Comparison of ENCODE assay signal across 22 cellular contexts in the genomic region with DNA sequence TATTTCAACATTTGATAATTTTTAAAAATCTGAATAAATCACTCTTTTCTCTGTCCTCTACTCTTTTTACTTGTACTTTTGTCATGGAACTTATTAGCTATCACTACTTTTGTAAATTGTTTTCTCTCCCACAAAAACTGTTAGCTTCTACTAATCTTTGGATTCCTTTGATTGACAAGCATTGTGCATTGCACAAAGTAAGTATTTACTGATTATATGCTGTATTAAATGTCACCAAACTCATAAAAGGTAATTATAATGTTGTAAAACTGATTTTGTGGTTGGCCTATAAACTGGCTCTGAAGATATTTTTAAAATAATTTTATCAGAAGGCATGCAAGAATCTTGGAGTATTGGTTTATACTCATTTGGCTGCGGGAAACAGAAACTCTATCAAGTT. TPM values are rescaled to one million over a fixed set of nuclear protein-coding genes. Genes with fewer than 3 reads are reported as not detected.
DNase-seq lines count a peak whose midpoint lies in the region; TF ChIP-seq lines count a peak whose summit lies in the region.
"Had no signal": no experiment of that assay in that cellular context is flagged by ENCODE, and none has a peak within 500 bp of the region (broad histone marks: within the 10 kb centered on the region; RNA-seq: fewer than 3 reads in every experiment).

No MANE protein-coding gene starts in this region.

- no peak overlapping the region for H4K8ac ChIP-seq in trophoblast cell (ENCODE audit: low read depth, low read length)

- no CpG with 5 or more reads among the region's 1 CpG for WGBS in HUES64
- no CpG with 5 or more reads among the region's 1 CpG for WGBS in trophoblast cell (ENCODE audit: extremely low coverage, insufficient coverage, insufficient read length)

- no peak overlapping the region for H2BK5ac ChIP-seq in trophoblast cell (ENCODE audit: low read depth, low read length, poor library complexity)

- H3K9me2 ChIP-seq in MM.1S (replicated peaks; ENCODE audit: insufficient read depth, low read length), result no peaks in the 10 kb centered on the region

- H3K79me1 ChIP-seq in trophoblast cell (ENCODE audit: low read length), result peaks cover 2% of the 10 kb centered on the region

- no peak overlapping the region for H3K4me2 ChIP-seq in trophoblast cell (ENCODE audit: low read length)
- H3K4me2 ChIP-seq in MM.1S (ENCODE audit: low read depth, low read length), result no peak overlapping the region
- H3K4me2 ChIP-seq: A549 had no signal

- no peak overlapping the region for H4K12ac ChIP-seq in trophoblast cell (ENCODE audit: low read depth, low read length)

- H4K20me1 ChIP-seq in MM.1S (ENCODE audit: insufficient read depth, low read length), result no peaks in the 10 kb centered on the region
- H4K20me1 ChIP-seq: BLaER1 treated with 17β-estradiol and CSF1 and Interleukin-3, amounts not matched to agents 10 nM and 100 nM had no signal

- H3K4me1 ChIP-seq in HEK293 (ENCODE audit: control insufficient read depth, insufficient read depth, low read length), result no peaks in the 10 kb centered on the region
- peaks cover 38% of the 10 kb centered on the region for H3K4me1 ChIP-seq in HUES64 (ENCODE audit: insufficient read depth, low read length)
- H3K4me1 ChIP-seq in trophoblast cell (ENCODE audit: control insufficient read depth in 1 of 2, insufficient read depth in 2 of 2, low read length in 2 of 2), result peaks cover 11 to 15% of the 10 kb centered on the region in 2 experiments
- no peaks in the 10 kb centered on the region for H3K4me1 ChIP-seq in MM.1S (ENCODE audit: low read length)
- H3K4me1 ChIP-seq: A549, BE2C had no signal

- no peak overlapping the region for H3K23ac ChIP-seq in trophoblast cell (ENCODE audit: low read length)

- no peak overlapping the region for H2AK5ac ChIP-seq in trophoblast cell (ENCODE audit: low read length)

- no peak for DNase-seq in mesothelial cell of epicardium (ENCODE audit: low spot score in 2 of 2, unreplicated experiment in 2 of 2)
- no peak for DNase-seq in trophoblast cell
- no peak for DNase-seq in MM.1S
- DNase-seq in retina, result no peak
- DNase-seq: 8988T; ACHN; AML-193; BE2C; CD4-positive, alpha-beta T cell; CD8-positive, alpha-beta memory T cell; DMS 273 treated with DMSO at 0.1 percent for 48 hours; DMS79; EL; GDM1; GOT3 had no signal

- no peak for TF ChIP-seq CTCF in HEK293 (tag by site-specific recombination; IDR thresholded peaks at IDR 0.05)
- no peak for TF ChIP-seq CTCF in mesothelial cell of epicardium (IDR thresholded peaks at IDR 0.05; ENCODE audit: unreplicated experiment)
- TF ChIP-seq CTCF in MM.1S (IDR thresholded peaks at IDR 0.05; ENCODE audit: low read length), result no peak

- no peak overlapping the region for H3K14ac ChIP-seq in trophoblast cell (ENCODE audit: low read length)

- H3F3A ChIP-seq in MM.1S (ENCODE audit: insufficient read depth, low read length), result no peaks in the 10 kb centered on the region

- H3K36me3 ChIP-seq in HEK293 (ENCODE audit: control insufficient read depth in 2 of 2, insufficient read depth in 1 of 2, low read length in 2 of 2) (no peaks in the 10 kb centered on the region), HUES64 (ENCODE audit: insufficient read depth, low read length) (no peaks in the 10 kb centered on the region), trophoblast cell (ENCODE audit: control insufficient read depth in 1 of 2, insufficient read depth in 2 of 2, low read length in 2 of 2) (no peaks in the 10 kb centered on the region), MM.1S (replicated peaks; ENCODE audit: insufficient read depth, low read length) (no peaks in the 10 kb centered on the region)
- H3K36me3 ChIP-seq: BE2C; BLaER1 treated with 17β-estradiol and CSF1 and Interleukin-3, amounts not matched to agents 10 nM and 100 nM; HAP-1 had no signal

- H2AFZ ChIP-seq in trophoblast cell (ENCODE audit: insufficient read depth, low read length, poor library complexity), result no peak overlapping the region
- no peak overlapping the region for H2AFZ ChIP-seq in MM.1S (ENCODE audit: low read length)

- H2BK120ac ChIP-seq in trophoblast cell (ENCODE audit: insufficient read depth, low read length, poor library complexity), result no peak overlapping the region

- H3K27ac ChIP-seq in HEK293 (ENCODE audit: extremely low read depth, low read depth, low read length), result no peak overlapping the region
- H3K27ac ChIP-seq in HUES64 (ENCODE audit: low read depth, low read length), result peak overlapping the region; percentile 68; the same call in 1 of the 2 replicates
- H3K27ac ChIP-seq in trophoblast cell (ENCODE audit: low read depth, low read length), result no peak overlapping the region
- no peak overlapping the region for H3K27ac ChIP-seq in MM.1S (ENCODE audit: low read length)
- H3K27ac ChIP-seq: A549 had no signal

- POLR2A ChIA-PET in HEK293 (lab: Yijun Ruan, JAX), result no interaction called here

- H3K4me3 ChIP-seq in HEK293 (ENCODE audit: low read depth, low read length), result no peak overlapping the region
- H3K4me3 ChIP-seq in HUES64 (ENCODE audit: low read length), result no peak overlapping the region
- H3K4me3 ChIP-seq in trophoblast cell (ENCODE audit: low read depth, low read length), result no peak overlapping the region
- H3K4me3 ChIP-seq in MM.1S (ENCODE audit: low read length), result no peak overlapping the region
- H3K4me3 ChIP-seq: A549; BLaER1 treated with 17β-estradiol and CSF1 and Interleukin-3, amounts not matched to agents 10 nM and 100 nM; GM12878; HAP-1 had no signal

- no peaks in the 10 kb centered on the region for H3K27me3 Mint-ChIP-seq in mesothelial cell of epicardium (ENCODE audit: low read depth)
- H3K27me3 Mint-ChIP-seq: CD4-positive, alpha-beta T cell; CD8-positive, alpha-beta memory T cell had no signal

- H3K9ac ChIP-seq in HUES64 (ENCODE audit: low read depth, low read length), result no peak overlapping the region
- H3K9ac ChIP-seq in trophoblast cell (ENCODE audit: low read length), result no peak overlapping the region
- no peak overlapping the region for H3K9ac ChIP-seq in MM.1S (ENCODE audit: low read length)
- H3K9ac ChIP-seq: BLaER1 treated with 17β-estradiol and CSF1 and Interleukin-3, amounts not matched to agents 10 nM and 100 nM had no signal

- H3K79me2 ChIP-seq in trophoblast cell (ENCODE audit: control insufficient read depth, insufficient read depth, low read length, poor library complexity) (no peaks in the 10 kb centered on the region), MM.1S (ENCODE audit: low read length) (no peaks in the 10 kb centered on the region)

- H3K18ac ChIP-seq in trophoblast cell (ENCODE audit: low read length), result no peak overlapping the region

- H3K9me3 Mint-ChIP-seq in mesothelial cell of epicardium, result no peaks in the 10 kb centered on the region
- H3K9me3 Mint-ChIP-seq: CD14-positive monocyte; CD4-positive, alpha-beta T cell; CD8-positive, alpha-beta memory T cell had no signal

- peaks cover 54% of the 10 kb centered on the region for H3K4me1 Mint-ChIP-seq in mesothelial cell of epicardium

- H3K4me3 Mint-ChIP-seq in mesothelial cell of epicardium, result no peak overlapping the region
- H3K4me3 Mint-ChIP-seq: CD14-positive monocyte; CD4-positive, alpha-beta T cell; CD8-positive, alpha-beta memory T cell had no signal

- peak overlapping the region; percentile 88 for H3K27ac Mint-ChIP-seq in mesothelial cell of epicardium
- H3K27ac Mint-ChIP-seq: CD14-positive monocyte; CD4-positive, alpha-beta T cell had no signal

- H3K36me3 Mint-ChIP-seq in mesothelial cell of epicardium, result peaks cover 2% of the 10 kb centered on the region
- H3K36me3 Mint-ChIP-seq: CD14-positive monocyte had no signal

- H3K27me3 ChIP-seq in HUES64 (ENCODE audit: insufficient read depth, low read length) (no peaks in the 10 kb centered on the region), trophoblast cell (ENCODE audit: insufficient read depth, low read length) (no peaks in the 10 kb centered on the region), MM.1S (replicated peaks; ENCODE audit: insufficient read depth, low read length) (no peaks in the 10 kb centered on the region)
- H3K27me3 ChIP-seq: BE2C; BLaER1 treated with 17β-estradiol and CSF1 and Interleukin-3, amounts not matched to agents 10 nM and 100 nM had no signal

- CTCF ChIA-PET in HEK293 (lab: Yijun Ruan, JAX), result interaction anchor here (0.8 to 1.1 kb wide), 2 partner anchors 9 to 408 kb away, joined by 3 read pairs; no protein-coding TSS in a partner anchor

- no peak overlapping the region for H4K91ac ChIP-seq in trophoblast cell (ENCODE audit: low read depth, low read length)

- H3K9me3 ChIP-seq in HEK293 (ENCODE audit: control insufficient read depth, insufficient read depth, low read depth, low read length) (no peaks in the 10 kb centered on the region), HUES64 (ENCODE audit: insufficient read depth, low read depth, low read length) (no peaks in the 10 kb centered on the region), trophoblast cell (ENCODE audit: insufficient read depth, low read depth, low read length) (no peaks in the 10 kb centered on the region), MM.1S (replicated peaks; ENCODE audit: insufficient read depth, low read length) (no peaks in the 10 kb centered on the region)
- H3K9me3 ChIP-seq: A549; BE2C; BLaER1 treated with 17β-estradiol and CSF1 and Interleukin-3, amounts not matched to agents 10 nM and 100 nM; HAP-1 had no signal

- no peak overlapping the region for H3K4ac ChIP-seq in trophoblast cell (ENCODE audit: low read depth, low read length)

- H2BK12ac ChIP-seq in trophoblast cell (ENCODE audit: low read length), result no peak overlapping the region

TF ChIP-seq in HEK293, 187 proteins besides CTCF, POLR2A, EP300 and RAD21 (continues in another document):
- no peak for TF ChIP-seq ZBTB20 (tag by site-specific recombination; IDR thresholded peaks at IDR 0.05)
- TF ChIP-seq, protein P1, sequence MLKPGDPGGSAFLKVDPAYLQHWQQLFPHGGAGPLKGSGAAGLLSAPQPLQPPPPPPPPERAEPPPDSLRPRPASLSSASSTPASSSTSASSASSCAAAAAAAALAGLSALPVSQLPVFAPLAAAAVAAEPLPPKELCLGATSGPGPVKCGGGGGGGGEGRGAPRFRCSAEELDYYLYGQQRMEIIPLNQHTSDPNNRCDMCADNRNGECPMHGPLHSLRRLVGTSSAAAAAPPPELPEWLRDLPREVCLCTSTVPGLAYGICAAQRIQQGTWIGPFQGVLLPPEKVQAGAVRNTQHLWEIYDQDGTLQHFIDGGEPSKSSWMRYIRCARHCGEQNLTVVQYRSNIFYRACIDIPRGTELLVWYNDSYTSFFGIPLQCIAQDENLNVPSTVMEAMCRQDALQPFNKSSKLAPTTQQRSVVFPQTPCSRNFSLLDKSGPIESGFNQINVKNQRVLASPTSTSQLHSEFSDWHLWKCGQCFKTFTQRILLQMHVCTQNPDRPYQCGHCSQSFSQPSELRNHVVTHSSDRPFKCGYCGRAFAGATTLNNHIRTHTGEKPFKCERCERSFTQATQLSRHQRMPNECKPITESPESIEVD (tag by site-specific recombination; IDR thresholded peaks at IDR 0.05), result peak; percentile 78

RNA-seq across cellular contexts. Expression of gene SEC24B, which starts 15.0 kb away (rescaled TPM):
- 18.9 TPM for polyA plus RNA-seq in HUES64 (2013, experiment 1 of 2)
- 20.6 TPM for polyA plus RNA-seq in HUES64 (2013, experiment 2 of 2)
- total RNA-seq in mesothelial cell of epicardium, result 50.7 to 53.6 TPM (median 52.7 TPM) in 3 replicates
- polyA plus RNA-seq in trophoblast cell (2013), result 24.1 and 24.9 TPM in 2 replicates
